ENCODE assay signal across 1 cellular context in genomic region chr20:33558348-33559144, GRCh38.
TF ChIP-seq lines count a peak whose summit lies in the region.

No MANE protein-coding gene starts in this region.

TF ChIP-seq in HepG2, 621 proteins besides CTCF, POLR2A, EP300 and RAD21 (continued from another document):
- TF ChIP-seq, protein P1, sequence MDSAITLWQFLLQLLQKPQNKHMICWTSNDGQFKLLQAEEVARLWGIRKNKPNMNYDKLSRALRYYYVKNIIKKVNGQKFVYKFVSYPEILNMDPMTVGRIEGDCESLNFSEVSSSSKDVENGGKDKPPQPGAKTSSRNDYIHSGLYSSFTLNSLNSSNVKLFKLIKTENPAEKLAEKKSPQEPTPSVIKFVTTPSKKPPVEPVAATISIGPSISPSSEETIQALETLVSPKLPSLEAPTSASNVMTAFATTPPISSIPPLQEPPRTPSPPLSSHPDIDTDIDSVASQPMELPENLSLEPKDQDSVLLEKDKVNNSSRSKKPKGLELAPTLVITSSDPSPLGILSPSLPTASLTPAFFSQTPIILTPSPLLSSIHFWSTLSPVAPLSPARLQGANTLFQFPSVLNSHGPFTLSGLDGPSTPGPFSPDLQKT (CRISPR knock-in tag; IDR thresholded peaks at IDR 0.05; ENCODE audit: borderline replicate concordance): no peak
- no peak for TF ChIP-seq BRCA1 (CRISPR knock-in tag; IDR thresholded peaks at IDR 0.05)
- no peak for TF ChIP-seq ZNF3 (CRISPR knock-in tag; IDR thresholded peaks at IDR 0.05)
- TF ChIP-seq PBX3 (CRISPR knock-in tag; IDR thresholded peaks at IDR 0.05; ENCODE audit: borderline replicate concordance): no peak
- no peak for TF ChIP-seq MLXIP (CRISPR knock-in tag; IDR thresholded peaks at IDR 0.05; ENCODE audit: borderline replicate concordance)
- TF ChIP-seq CENPBD1 (CRISPR knock-in tag; IDR thresholded peaks at IDR 0.05; ENCODE audit: borderline replicate concordance, low read depth): no peak
- peak; percentile 67; the same call in 1 of the 2 replicates for TF ChIP-seq ARID3A (IDR thresholded peaks at IDR 0.05; ENCODE audit: low read depth, low read length)
- no peak for TF ChIP-seq SRSF9 (IDR thresholded peaks at IDR 0.05; ENCODE audit: borderline replicate concordance, insufficient read depth, low read depth, low read length, poor library complexity, severe bottlenecking)
- TF ChIP-seq ZNF724P (CRISPR knock-in tag; IDR thresholded peaks at IDR 0.05; ENCODE audit: borderline replicate concordance): no peak
- 0 out of 2 replicates have a peak, but pooled peaks have one; percentile 45 for TF ChIP-seq SAP130 (CRISPR knock-in tag; IDR thresholded peaks at IDR 0.05; ENCODE audit: low read depth)
- TF ChIP-seq CENPT (CRISPR knock-in tag; IDR thresholded peaks at IDR 0.05; ENCODE audit: low read depth): no peak
- no peak for TF ChIP-seq ARNT2 (CRISPR knock-in tag; IDR thresholded peaks at IDR 0.05; ENCODE audit: low read depth)
- peak; percentile 65 for TF ChIP-seq CEBPB (IDR thresholded peaks at IDR 0.05; ENCODE audit: borderline replicate concordance, low read depth, low read length)
- no peak for TF ChIP-seq ZBTB8A (CRISPR knock-in tag; IDR thresholded peaks at IDR 0.05; ENCODE audit: borderline replicate concordance, low read depth)
- TF ChIP-seq ZNF414 (CRISPR knock-in tag; IDR thresholded peaks at IDR 0.05): peak; percentile 24; the same call in 1 of the 2 replicates
